In genomic region chr14:51564460-51564859, GRCh38 we compare ENCODE assay signal across 1 cellular context.
TF ChIP-seq lines count a peak whose summit lies in the region.

No MANE protein-coding gene starts in this region.

TF ChIP-seq in liver, 16 proteins besides CTCF, POLR2A, EP300 and RAD21 (continued from another document):
- TF ChIP-seq ZBTB33 (IDR thresholded peaks at IDR 0.05) (no peak), JUND (IDR thresholded peaks at IDR 0.05) (no peak), NR2F2 (IDR thresholded peaks at IDR 0.05) (peak; percentile 29), EGR1 (IDR thresholded peaks at IDR 0.05; ENCODE audit: low read depth in 2 of 2) (no peak), MAX (IDR thresholded peaks at IDR 0.05) (no peak), HNF4G (IDR thresholded peaks at IDR 0.05) (no peak), ATF3 (IDR thresholded peaks at IDR 0.05) (no peak), YY1 (IDR thresholded peaks at IDR 0.05) (no peak)
TF ChIP-seq in liver: peak in this region for 4.
